In the genomic region with DNA sequence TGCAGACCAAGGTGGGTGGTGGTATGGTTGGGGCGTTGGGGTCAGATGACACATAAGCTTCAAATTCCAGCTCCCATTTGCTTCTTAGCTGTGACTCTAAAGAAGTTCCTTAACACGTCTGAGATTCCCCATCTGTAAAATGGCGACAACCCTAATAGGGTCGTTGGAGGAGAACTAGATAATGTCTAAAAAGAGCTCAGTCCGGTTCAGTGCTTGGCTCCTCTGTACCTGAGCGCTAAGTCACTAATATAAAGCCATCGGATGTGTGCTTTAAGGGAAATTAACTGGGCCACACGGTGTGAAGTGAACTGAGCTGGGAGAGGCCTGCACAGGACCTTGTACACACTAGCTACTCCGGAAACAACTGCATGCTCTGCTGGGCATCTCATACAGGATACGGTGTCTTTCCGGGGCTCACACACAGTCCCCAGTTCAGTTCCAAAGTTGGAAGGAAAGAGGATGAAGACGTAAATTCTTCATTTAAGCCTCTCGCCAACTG, we compare ENCODE assay signal across 8 cellular contexts. TPM values are rescaled to one million over a fixed set of nuclear protein-coding genes. Genes with fewer than 3 reads are reported as not detected.
DNase-seq lines count a peak whose midpoint lies in the region; ATAC-seq and TF ChIP-seq lines count a peak whose summit lies in the region.

No MANE protein-coding gene starts in this region.

- peak overlapping the region; percentile 95 for H3K4me3 Mint-ChIP-seq in activated CD4-positive, alpha-beta memory T cell treated with anti-CD3 and anti-CD28 coated beads for 36 hours

- H3K4me3 ChIP-seq in thoracic aorta: peak overlapping the region; percentile 85

- no peaks in the 10 kb centered on the region for H3K27me3 Mint-ChIP-seq in activated CD4-positive, alpha-beta memory T cell treated with anti-CD3 and anti-CD28 coated beads for 36 hours

- H3K27ac ChIP-seq in layer of hippocampus (ENCODE audit: low read depth, low read length) (peak overlapping the region; percentile 23), thoracic aorta (peak overlapping the region; percentile 87 to 95)

- H3K4me1 Mint-ChIP-seq in activated CD4-positive, alpha-beta memory T cell treated with anti-CD3 and anti-CD28 coated beads for 36 hours (ENCODE audit: low read depth): peaks cover 40% of the 10 kb centered on the region

- H3K9me3 ChIP-seq in thoracic aorta: no peaks in the 10 kb centered on the region

- POLR2A ChIA-PET in activated CD4-positive, alpha-beta memory T cell treated with anti-CD3 and anti-CD28 coated beads for 36 hours (lab: Charles Lee): interaction anchor here (0.7 to 1.5 kb wide), 7 partner anchors 9 to 398 kb away, joined by 3 to 12 read pairs (median 4); partner anchors contain the start of genes AVPI1, MARVELD1 and R3HCC1L

- no peak for TF ChIP-seq CTCF in thoracic aorta (IDR thresholded peaks at IDR 0.05)

- CTCF ChIA-PET in activated CD4-positive, alpha-beta memory T cell treated with anti-CD3 and anti-CD28 coated beads for 36 hours (lab: Charles Lee): interaction anchor here (0.8 to 16.8 kb wide), 9 partner anchors 10 to 434 kb away, joined by 3 to 588 read pairs (median 5); partner anchors contain the start of genes ANKRD2, AVPI1 and MARVELD1

- no peak for DNase-seq in activated CD4-positive, alpha-beta memory T cell treated with anti-CD3 and anti-CD28 coated beads for 36 hours
- no peak for DNase-seq in thoracic aorta (ENCODE audit: low spot score)
- DNase-seq in SIG-M5 (lab: John Stamatoyannopoulos, UW): no peak
- no peak for DNase-seq in NCI-H1694 (lab: John Stamatoyannopoulos, UW)
- no peak for DNase-seq in posterior vena cava (ENCODE audit: low spot score)

- no peaks in the 10 kb centered on the region for H3K9me3 Mint-ChIP-seq in activated CD4-positive, alpha-beta memory T cell treated with anti-CD3 and anti-CD28 coated beads for 36 hours

- H3K36me3 Mint-ChIP-seq in activated CD4-positive, alpha-beta memory T cell treated with anti-CD3 and anti-CD28 coated beads for 36 hours: peaks cover 20% of the 10 kb centered on the region

- no peaks in the 10 kb centered on the region for H3K27me3 ChIP-seq in layer of hippocampus (ENCODE audit: control insufficient read depth, insufficient read depth, low read length)
- H3K27me3 ChIP-seq in thoracic aorta (replicated peaks; ENCODE audit: insufficient read depth): no peaks in the 10 kb centered on the region

- intact Hi-C loops in activated CD4-positive, alpha-beta memory T cell treated with anti-CD3 and anti-CD28 coated beads for 36 hours (cut with micrococcal nuclease): loop anchor here (10.0 kb wide), 1 partner anchor 162 kb away; the partner anchor contains the start of gene ANKRD2
- intact Hi-C loops in posterior vena cava (cut with DNase I): loop anchor here in 1 of 2 donors (5.0 kb wide), 1 partner anchor 49 kb away; the partner anchor contains the start of gene AVPI1

- H3K27ac Mint-ChIP-seq in activated CD4-positive, alpha-beta memory T cell treated with anti-CD3 and anti-CD28 coated beads for 36 hours: peak overlapping the region; percentile 89

- H3K4me1 ChIP-seq in thoracic aorta (ENCODE audit: control insufficient read depth in 1 of 2, low read depth in 2 of 2): peaks cover 9 to 26% of the 10 kb centered on the region in 2 donors

- ATAC-seq in GM19351 (IDR thresholded peaks at IDR 0.05; ENCODE audit: unreplicated experiment): peak; percentile 34
- peak; percentile 7 for ATAC-seq in HG03064 (IDR thresholded peaks at IDR 0.05; ENCODE audit: low read depth, unreplicated experiment)
- ATAC-seq in thoracic aorta (ENCODE audit: insufficient number of reproducible peaks, low FRiP score, low read depth): no peak

- no peaks in the 10 kb centered on the region for H3K36me3 ChIP-seq in thoracic aorta

RNA-seq across cellular contexts. Expression of gene ZFYVE27, which starts 0.5 kb away (rescaled TPM):
- 10 to 100 TPM; 20.9 to 22.8 TPM for total RNA-seq in activated CD4-positive, alpha-beta memory T cell treated with anti-CD3 and anti-CD28 coated beads for 36 hours
- total RNA-seq in thoracic aorta (10 to 100 TPM; 24.8 to 25.5 TPM), posterior vena cava (10 to 100 TPM; 15.8 to 16.0 TPM)

RNA-seq across cellular contexts. Expression of gene MARVELD1, which starts 22.9 kb away (rescaled TPM):
- total RNA-seq in activated CD4-positive, alpha-beta memory T cell treated with anti-CD3 and anti-CD28 coated beads for 36 hours: 1 to 10 TPM; 2.9 to 4.0 TPM
- total RNA-seq in thoracic aorta (10 to 100 TPM; 85.0 to 97.9 TPM), posterior vena cava (10 to 100 TPM; 87.5 to 96.8 TPM)

RNA-seq across cellular contexts. Expression of gene SFRP5, which starts 35.3 kb away (rescaled TPM):
- total RNA-seq in activated CD4-positive, alpha-beta memory T cell treated with anti-CD3 and anti-CD28 coated beads for 36 hours: not detected
- total RNA-seq in thoracic aorta: 1 to 10 TPM in 1 of 2 donors, under 1 TPM in 1; 0.41 to 1.8 TPM
- total RNA-seq in posterior vena cava: under 1 TPM; 0.38 to 0.56 TPM

RNA-seq across cellular contexts. Expression of gene AVPI1, which starts 49.4 kb away (rescaled TPM):
- 1 to 10 TPM; 1.7 to 2.1 TPM for total RNA-seq in activated CD4-positive, alpha-beta memory T cell treated with anti-CD3 and anti-CD28 coated beads for 36 hours
- total RNA-seq in thoracic aorta: 10 to 100 TPM in 1 of 2 donors, 1 to 10 TPM in 1; 9.5 to 25.6 TPM
- 10 to 100 TPM; 15.0 to 17.6 TPM for total RNA-seq in posterior vena cava

Comparison
In these comparisons a context has a peak if more than half of its experiments do, and no peak if none do; other contexts are left out.
1. RNA of gene MARVELD1, which starts 22.9 kb away (total RNA-seq): 85.0 to 97.9 TPM in thoracic aorta and 87.5 to 96.8 TPM in posterior vena cava; 2.9 to 4.0 TPM in activated CD4-positive, alpha-beta memory T cell treated with anti-CD3 and anti-CD28 coated beads for 36 hours; every median in the first group is over 10 times any median in the second.